In genomic region chr1:36095760-36096405, GRCh38 we compare ENCODE assay signal across 17 cellular contexts. TPM values are rescaled to one million over a fixed set of nuclear protein-coding genes. Genes with fewer than 3 reads are reported as not detected.
DNase-seq lines count a peak whose midpoint lies in the region; ATAC-seq and TF ChIP-seq lines count a peak whose summit lies in the region.
"Had no signal": no experiment of that assay in that cellular context is flagged by ENCODE, and none has a peak within 500 bp of the region (broad histone marks: within the 10 kb centered on the region; RNA-seq: fewer than 3 reads in every experiment).

No MANE protein-coding gene starts in this region.

- H3K36me3 ChIP-seq in SK-N-MC (ENCODE audit: insufficient read depth, low read length) (peaks cover 42% of the 10 kb centered on the region), hepatocyte (replicated peaks; ENCODE audit: insufficient read depth, low read depth) (no peaks in the 10 kb centered on the region)

- H3K4me1 Mint-ChIP-seq in activated CD8-positive, alpha-beta memory T cell treated with anti-CD3 and anti-CD28 coated beads, Interleukin-2, amount 10 ng/mL, durations not matched to agents 7 days and 5 days = peaks cover 6% of the 10 kb centered on the region

- 84% methylated on average over 15 of the region's 15 CpGs for WGBS in hepatocyte (ENCODE audit: low lambda C conversion rate, missing lambda C conversion rate)

- no peak overlapping the region for H3K4me3 Mint-ChIP-seq in activated CD8-positive, alpha-beta memory T cell treated with anti-CD3 and anti-CD28 coated beads, Interleukin-2, amount 10 ng/mL, durations not matched to agents 7 days and 5 days
- H3K4me3 Mint-ChIP-seq: activated CD8-positive, alpha-beta T cell treated with anti-CD3 and anti-CD28 coated beads, Interleukin-2, amount 10 ng/mL, durations not matched to agents 7 days and 5 days had no signal

- H3K27me3 ChIP-seq in hepatocyte = no peaks in the 10 kb centered on the region
- H3K27me3 ChIP-seq: esophagus squamous epithelium, heart right ventricle had no signal

- peak overlapping the region; percentile 28 for H3K27ac Mint-ChIP-seq in activated CD8-positive, alpha-beta memory T cell treated with anti-CD3 and anti-CD28 coated beads, Interleukin-2, amount 10 ng/mL, durations not matched to agents 7 days and 5 days

- no peak overlapping the region for H3K4me2 ChIP-seq in hepatocyte

- H3K36me3 Mint-ChIP-seq in activated CD8-positive, alpha-beta memory T cell treated with anti-CD3 and anti-CD28 coated beads, Interleukin-2, amount 10 ng/mL, durations not matched to agents 7 days and 5 days = peaks cover 18% of the 10 kb centered on the region

- H4K20me1 ChIP-seq in hepatocyte (ENCODE audit: insufficient read depth, poor library complexity, severe bottlenecking) = no peaks in the 10 kb centered on the region

- no peak overlapping the region for H3K4me3 ChIP-seq in SK-N-MC
- H3K4me3 ChIP-seq in hepatocyte = no peak overlapping the region
- H3K4me3 ChIP-seq: coronary artery, esophagus squamous epithelium, heart right ventricle had no signal

- peaks cover 6% of the 10 kb centered on the region for H3K79me2 ChIP-seq in hepatocyte

- no peak for TF ChIP-seq CTCF in hepatocyte (IDR thresholded peaks at IDR 0.05; ENCODE audit: poor library complexity)

- H3K9me2 ChIP-seq in hepatocyte (replicated peaks; ENCODE audit: insufficient read depth) = no peaks in the 10 kb centered on the region

- H2AFZ ChIP-seq in hepatocyte = no peak overlapping the region

- H3K9me3 ChIP-seq in SK-N-MC (ENCODE audit: low read depth, low read length) (no peaks in the 10 kb centered on the region), hepatocyte (ENCODE audit: low read depth) (no peaks in the 10 kb centered on the region)
- H3K9me3 ChIP-seq: esophagus squamous epithelium, heart right ventricle had no signal

- no peaks in the 10 kb centered on the region for H3K9me3 Mint-ChIP-seq in activated CD8-positive, alpha-beta memory T cell treated with anti-CD3 and anti-CD28 coated beads, Interleukin-2, amount 10 ng/mL, durations not matched to agents 7 days and 5 days (ENCODE audit: low read depth)

- peak overlapping the region; percentile 70 for H3K27ac ChIP-seq in SK-N-MC
- H3K27ac ChIP-seq in hepatocyte = no peak overlapping the region
- H3K27ac ChIP-seq in temporal lobe (ENCODE audit: low read depth, low read length) = peak overlapping the region; percentile 17

- DNase-seq in activated CD8-positive, alpha-beta memory T cell treated with anti-CD3 and anti-CD28 coated beads, Interleukin-2, amount 10 ng/mL, durations not matched to agents 7 days and 5 days = no peak
- DNase-seq in activated CD8-positive, alpha-beta memory T cell treated with anti-CD3 and anti-CD28 coated beads, Interleukin-2, amount 50 U/mL, for 48 hours = no peak
- DNase-seq in SK-N-MC (ENCODE audit: low read depth, low spot score) (no peak), hepatocyte (ENCODE audit: low spot score) (peak; percentile 5), HuH-7.5 (ENCODE audit: low spot score) (no peak)
- DNase-seq: activated CD8-positive, alpha-beta T cell treated with anti-CD3 and anti-CD28 coated beads, Interleukin-2, amount 10 ng/mL, durations not matched to agents 7 days and 5 days; activated effector memory CD4-positive, alpha-beta T cell treated with anti-CD3 and anti-CD28 coated beads, Interleukin-2, amount 50 U/mL, for 16 hours; esophagus squamous epithelium; heart right ventricle; NCI-H1930; NCI-H748 treated with DMSO at 0.1 percent for 48 hours had no signal

- no peak overlapping the region for H3K9ac ChIP-seq in SK-N-MC (ENCODE audit: insufficient read length)

- H3K27me3 Mint-ChIP-seq in activated CD8-positive, alpha-beta memory T cell treated with anti-CD3 and anti-CD28 coated beads, Interleukin-2, amount 10 ng/mL, durations not matched to agents 7 days and 5 days = no peaks in the 10 kb centered on the region

- H3K4me1 ChIP-seq in hepatocyte (ENCODE audit: insufficient read depth) = peaks cover 3% of the 10 kb centered on the region

- ATAC-seq in activated CD8-positive, alpha-beta memory T cell treated with anti-CD3 and anti-CD28 coated beads, Interleukin-2, amount 10 ng/mL, durations not matched to agents 7 days and 5 days = no peak
- ATAC-seq in GM21526 (IDR thresholded peaks at IDR 0.05; ENCODE audit: low FRiP score, unreplicated experiment) (no peak), HG02852 (IDR thresholded peaks at IDR 0.05; ENCODE audit: unreplicated experiment) (no peak)
- ATAC-seq: activated CD8-positive, alpha-beta T cell treated with anti-CD3 and anti-CD28 coated beads, Interleukin-2, amount 10 ng/mL, durations not matched to agents 7 days and 5 days had no signal

- CTCF ChIA-PET in activated CD8-positive, alpha-beta memory T cell treated with anti-CD3 and anti-CD28 coated beads, Interleukin-2, amount 10 ng/mL, durations not matched to agents 7 days and 5 days (lab: Charles Lee) = interaction anchor here (0.6 to 17.9 kb wide), 5 partner anchors 37 to 211 kb away, joined by 3 to 307 read pairs (median 3); no protein-coding TSS in a partner anchor

RNA-seq across cellular contexts. Expression of gene ADPRS, which starts 7.2 kb away (rescaled TPM):
- total RNA-seq in activated CD8-positive, alpha-beta memory T cell treated with anti-CD3 and anti-CD28 coated beads, Interleukin-2, amount 10 ng/mL, durations not matched to agents 7 days and 5 days = 10 to 100 TPM; 35.4 to 36.9 TPM
- total RNA-seq in hepatocyte (27.4 and 37.6 TPM in 2 replicates), temporal lobe (14.8 TPM)
- 40.9 and 42.7 TPM in 2 replicates for polyA plus RNA-seq in hepatocyte

RNA-seq across cellular contexts. Expression of gene TEKT2, which starts 12.0 kb away (rescaled TPM):
- total RNA-seq in activated CD8-positive, alpha-beta memory T cell treated with anti-CD3 and anti-CD28 coated beads, Interleukin-2, amount 10 ng/mL, durations not matched to agents 7 days and 5 days = not detected
- total RNA-seq in hepatocyte (1.1 TPM in 1 of 2 replicates, not detected in the other), temporal lobe (5.9 TPM)
- 0.16 and 1.4 TPM in 2 replicates for polyA plus RNA-seq in hepatocyte
- total RNA-seq: activated CD8-positive, alpha-beta T cell treated with anti-CD3 and anti-CD28 coated beads, Interleukin-2, amount 10 ng/mL, durations not matched to agents 7 days and 5 days; aorta; esophagus squamous epithelium; heart right ventricle; myocyte had no signal

RNA-seq across cellular contexts. Expression of gene COL8A2, which starts 29.1 kb away (rescaled TPM):
- total RNA-seq in activated CD8-positive, alpha-beta memory T cell treated with anti-CD3 and anti-CD28 coated beads, Interleukin-2, amount 10 ng/mL, durations not matched to agents 7 days and 5 days = not detected
- total RNA-seq in hepatocyte (32.6 and 44.8 TPM in 2 replicates), temporal lobe (0.98 TPM)
- 53.7 and 59.4 TPM in 2 replicates for polyA plus RNA-seq in hepatocyte

RNA-seq across cellular contexts. Expression of gene TRAPPC3, which starts 53.4 kb away (rescaled TPM):
- 10 to 100 TPM; 56.5 to 68.3 TPM for total RNA-seq in activated CD8-positive, alpha-beta memory T cell treated with anti-CD3 and anti-CD28 coated beads, Interleukin-2, amount 10 ng/mL, durations not matched to agents 7 days and 5 days
- total RNA-seq in hepatocyte (128 and 139 TPM in 2 replicates), temporal lobe (40.8 TPM)
- 131 and 148 TPM in 2 replicates for polyA plus RNA-seq in hepatocyte

Comparison
In these comparisons a context has a peak if more than half of its experiments do, and no peak if none do; other contexts are left out.
1. RNA of gene COL8A2, which starts 29.1 kb away (total RNA-seq): 32.6 to 44.8 TPM in hepatocyte; 0.98 TPM in temporal lobe (single experiment) and not detected in activated CD8-positive, alpha-beta memory T cell treated with anti-CD3 and anti-CD28 coated beads, Interleukin-2, amount 10 ng/mL, durations not matched to agents 7 days and 5 days; every median in the first group is over 10 times any median in the second.